In genomic region chr2:86706935-86707334, GRCh38 we compare ENCODE assay signal across 26 cellular contexts.
"Had no signal": no experiment of that assay in that cellular context is flagged by ENCODE, and none has a peak within 500 bp of the region (broad histone marks: within the 10 kb centered on the region; RNA-seq: fewer than 3 reads in every experiment).

No MANE protein-coding gene starts in this region.

- H3K4me1 ChIP-seq: thyroid gland had no signal

- DNase-seq: stimulated activated CD4-positive, alpha-beta T cell treated with anti-CD3 and anti-CD28 coated beads, Interleukin-2, amount 100 ng/mL, for 48 hours; stimulated activated CD4-positive, alpha-beta T cell treated with anti-CD3 and anti-CD28 coated beads, Interleukin-4, amount 100 ng/mL, for 1 hour; stimulated activated CD4-positive, alpha-beta T cell treated with anti-CD3 and anti-CD28 coated beads, Interleukin-4, amount 100 ng/mL, for 24 hours; stimulated activated CD4-positive, alpha-beta T cell treated with anti-CD3 and anti-CD28 coated beads, Interleukin-4, amount 100 ng/mL, for 4 hours; stimulated activated CD8-positive, alpha-beta memory T cell treated with anti-CD3 and anti-CD28 coated beads, Interleukin-4, amount 100 ng/mL, for 48 hours; stimulated activated naive B cell treated with anti-CD40 and anti-IgM and Interleukin-4, amounts not matched to agents 10 μg/mL and 1 μg/mL and 100 μg/mL, for 72 hours; stimulated activated naive CD4-positive, alpha-beta T cell; stimulated activated naive CD4-positive, alpha-beta T cell treated with Interleukin-2 at 50 U/mL for 16 hours; stimulated activated naive CD8-positive, alpha-beta T cell treated with anti-CD3 and anti-CD28 coated beads, Interleukin-15, amount 100 ng/mL, for 72 hours; stimulated activated naive CD8-positive, alpha-beta T cell treated with anti-CD3 and anti-CD28 coated beads, Interleukin-15, Interleukin-2, amounts not matched to agents 100 U/mL and 50 U/mL, for 24 hours; stomach; substantia nigra; testis; thyroid gland; tibial artery; transverse colon; trophoblast cell; upper lobe of right lung; uterus had no signal

- ATAC-seq: stimulated activated effector memory CD8-positive, alpha-beta T cell treated with anti-CD3 and anti-CD28 coated beads, Interleukin-12 subunit alpha, Interleukin-12 subunit beta, amount 100 ng/mL, for 72 hours; stimulated activated memory B cell treated with anti-CD40 and anti-IgM and Interleukin-4, amounts not matched to agents 10 μg/mL and 1 μg/mL and 100 μg/mL, for 72 hours; stimulated activated naive B cell treated with anti-CD40 and anti-IgM and Interleukin-4, amounts not matched to agents 10 μg/mL and 1 μg/mL and 100 μg/mL, for 72 hours; stimulated activated naive CD8-positive, alpha-beta T cell treated with anti-CD3 and anti-CD28 coated beads, Interleukin-15, amount 100 ng/mL, for 72 hours; stimulated activated naive CD8-positive, alpha-beta T cell treated with anti-CD3 and anti-CD28 coated beads, Interleukin-15, Interleukin-2, amounts not matched to agents 100 U/mL and 50 U/mL, for 24 hours; upper lobe of right lung had no signal

- H3K27ac ChIP-seq: stomach, suprapubic skin, testis, thoracic aorta, thyroid gland, tibial artery, tibial nerve, transverse colon, upper lobe of left lung, upper lobe of right lung, uterus, vagina had no signal

- H3K9me3 ChIP-seq: stomach, suprapubic skin, testis, thoracic aorta, thyroid gland, tibial artery, tibial nerve, transverse colon, upper lobe of left lung, upper lobe of right lung, uterus, vagina had no signal

- H3K36me3 ChIP-seq: stomach, suprapubic skin, thoracic aorta, thyroid gland, tibial artery, tibial nerve, transverse colon, upper lobe of left lung, upper lobe of right lung, uterus, vagina had no signal

- H3K27me3 ChIP-seq: stomach, suprapubic skin, testis, thyroid gland, tibial artery, tibial nerve, transverse colon, upper lobe of left lung, upper lobe of right lung, uterus, vagina had no signal

- H3K4me3 ChIP-seq: stomach, suprapubic skin, testis, thoracic aorta, thyroid gland, tibial artery, tibial nerve, transverse colon, upper lobe of left lung, upper lobe of right lung, uterus, vagina had no signal
